ENCODE assay signal across 8 cellular contexts in the genomic region with DNA sequence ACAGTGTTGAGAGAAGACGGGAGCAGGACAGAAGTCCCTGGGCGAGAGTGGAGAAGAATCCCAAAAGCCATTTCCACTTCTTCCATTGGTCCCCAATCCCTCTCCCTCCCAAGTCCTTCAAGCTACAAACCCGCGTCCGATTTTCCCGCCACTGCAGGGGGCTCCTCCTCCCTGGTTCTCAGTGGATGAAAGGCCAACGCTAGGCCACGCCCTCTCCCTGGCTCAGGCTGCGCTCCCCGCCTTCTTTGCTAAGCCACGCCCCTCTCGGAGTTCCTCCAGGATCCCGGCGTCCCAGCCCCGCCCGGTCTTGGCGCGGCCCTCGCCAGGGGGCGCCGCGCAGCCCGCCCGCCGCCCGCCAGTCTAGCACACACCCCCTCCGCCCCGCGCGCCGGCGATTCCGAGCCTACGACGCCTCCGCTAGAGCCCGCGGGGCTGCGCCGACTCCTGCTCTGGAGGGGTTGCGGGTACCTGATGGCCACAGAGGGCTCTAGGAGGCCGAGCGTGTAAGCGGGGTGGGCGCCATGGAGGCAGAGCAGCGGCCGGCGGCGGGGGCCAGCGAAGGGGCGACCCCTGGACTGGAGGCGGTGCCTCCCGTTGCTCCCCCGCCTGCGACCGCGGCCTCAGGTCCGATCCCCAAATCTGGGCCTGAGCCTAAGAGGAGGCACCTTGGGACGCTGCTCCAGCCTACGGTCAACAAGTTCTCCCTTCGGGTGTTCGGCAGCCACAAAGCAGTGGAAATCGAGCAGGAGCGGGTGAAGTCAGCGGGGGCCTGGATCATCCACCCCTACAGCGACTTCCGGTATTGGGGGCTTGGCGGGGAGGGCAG. TPM values are rescaled to one million over a fixed set of nuclear protein-coding genes. Genes with fewer than 3 reads are reported as not detected.
DNase-seq lines count a peak whose midpoint lies in the region; ATAC-seq and TF ChIP-seq lines count a peak whose summit lies in the region.

A gene (plus strand): TSS at position 394 of the 826 bp plus-strand sequence. CDS start 128 bp downstream, at position 522.

- H3K4me2 ChIP-seq in DND-41 (ENCODE audit: insufficient read depth, low read length): peak within 1 kb of the TSS; percentile 100

- H4K20me1 ChIP-seq in DND-41 (ENCODE audit: insufficient read depth, low read length): peaks cover 16% of the 10 kb centered on the region

- H3K79me2 ChIP-seq in DND-41 (ENCODE audit: insufficient read depth, low read length): peaks cover 16% of the 10 kb centered on the region

- H3K27me3 Mint-ChIP-seq in natural killer cell (ENCODE audit: low read depth in 2 of 2): no peaks in the 10 kb centered on the region
- H3K27me3 Mint-ChIP-seq in stimulated activated naive B cell treated with anti-CD40 and anti-IgM and Interleukin-4, amounts not matched to agents 10 μg/mL and 1 μg/mL and 100 μg/mL, for 72 hours: no peaks in the 10 kb centered on the region

- peak within 1 kb of the TSS; percentile 73 for H2AFZ ChIP-seq in DND-41 (ENCODE audit: low read depth, low read length)

- H3K27ac Mint-ChIP-seq in natural killer cell: peak within 1 kb of the TSS in 1 of 2 donors; percentile 71
- no peak within 1 kb of the TSS for H3K27ac Mint-ChIP-seq in stimulated activated naive B cell treated with anti-CD40 and anti-IgM and Interleukin-4, amounts not matched to agents 10 μg/mL and 1 μg/mL and 100 μg/mL, for 72 hours

- H3K9me3 ChIP-seq in DND-41 (ENCODE audit: insufficient read depth, low read length, severe bottlenecking): no peaks in the 10 kb centered on the region

- DNase-seq in DND-41 (peak; percentile 97), H4 (ENCODE audit: low spot score) (peak; percentile 93), LNCaP clone FGC (ENCODE audit: low read depth) (peak; percentile 77), RPMI7951 (ENCODE audit: low read depth) (peak; percentile 91), fibroblast of peridontal ligament (ENCODE audit: extremely low read depth) (peak; percentile 94), natural killer cell (peak; percentile 74)
- peak; percentile 79 to 89 for DNase-seq in activated T-helper 1 cell treated with anti-CD3 and anti-CD28 coated beads, Interleukin-2, amount 50 U/mL, for 16 hours (ENCODE audit: low read depth in 1 of 2, low spot score in 1 of 2)
- DNase-seq in stimulated activated naive B cell treated with anti-CD40 and anti-IgM and Interleukin-4, amounts not matched to agents 10 μg/mL and 1 μg/mL and 100 μg/mL, for 72 hours: peak; percentile 91

- H3K27me3 ChIP-seq in DND-41 (ENCODE audit: insufficient read depth, low read length, poor library complexity): no peaks in the 10 kb centered on the region

- H3K4me1 ChIP-seq in DND-41 (ENCODE audit: insufficient read depth, low read length): peaks cover 44% of the 10 kb centered on the region

- H3K36me3 Mint-ChIP-seq in natural killer cell: no peaks in the 10 kb centered on the region
- peaks cover 7 to 11% of the 10 kb centered on the region in 2 donors for H3K36me3 Mint-ChIP-seq in stimulated activated naive B cell treated with anti-CD40 and anti-IgM and Interleukin-4, amounts not matched to agents 10 μg/mL and 1 μg/mL and 100 μg/mL, for 72 hours

- H3K9me3 Mint-ChIP-seq in natural killer cell: no peaks in the 10 kb centered on the region
- H3K9me3 Mint-ChIP-seq in stimulated activated naive B cell treated with anti-CD40 and anti-IgM and Interleukin-4, amounts not matched to agents 10 μg/mL and 1 μg/mL and 100 μg/mL, for 72 hours: no peaks in the 10 kb centered on the region

- ATAC-seq in DND-41 (ENCODE audit: insufficient read depth, low read depth): peak; percentile 73
- peak; percentile 47 to 67 (median 56) for ATAC-seq in natural killer cell
- ATAC-seq in stimulated activated naive B cell treated with anti-CD40 and anti-IgM and Interleukin-4, amounts not matched to agents 10 μg/mL and 1 μg/mL and 100 μg/mL, for 72 hours (replicated peaks): peak; percentile 61 to 70

- H3K4me3 Mint-ChIP-seq in natural killer cell: peak within 1 kb of the TSS; percentile 83
- peak within 1 kb of the TSS; percentile 86 to 88 for H3K4me3 Mint-ChIP-seq in stimulated activated naive B cell treated with anti-CD40 and anti-IgM and Interleukin-4, amounts not matched to agents 10 μg/mL and 1 μg/mL and 100 μg/mL, for 72 hours

- TF ChIP-seq CTCF in DND-41 (IDR thresholded peaks at IDR 0.05; ENCODE audit: borderline replicate concordance, extremely low read depth, low read length, poor library complexity, severe bottlenecking): peak; percentile 82
- peak; percentile 73 for TF ChIP-seq CTCF in LNCaP clone FGC (IDR thresholded peaks at IDR 0.05; ENCODE audit: control insufficient read depth, extremely low read depth, insufficient read depth)
- peak; percentile 63 for TF ChIP-seq CTCF in natural killer cell (IDR thresholded peaks at IDR 0.05)

- intact Hi-C loops in natural killer cell (cut with micrococcal nuclease): no loop called here

- H3K9ac ChIP-seq in DND-41 (ENCODE audit: low read depth, low read length): peak within 1 kb of the TSS; percentile 56

- peaks cover 32 to 46% of the 10 kb centered on the region in 2 donors for H3K4me1 Mint-ChIP-seq in natural killer cell
- H3K4me1 Mint-ChIP-seq in stimulated activated naive B cell treated with anti-CD40 and anti-IgM and Interleukin-4, amounts not matched to agents 10 μg/mL and 1 μg/mL and 100 μg/mL, for 72 hours: peaks cover 32 to 51% of the 10 kb centered on the region in 2 donors

- peaks cover under 1% of the 10 kb centered on the region; the same call in 1 of the 2 replicates for H3K36me3 ChIP-seq in DND-41 (ENCODE audit: insufficient read depth, low read length)

- peak within 1 kb of the TSS; percentile 43 for H3K27ac ChIP-seq in DND-41 (ENCODE audit: low read length)

- H3K4me3 ChIP-seq in DND-41 (ENCODE audit: low read depth in 1 of 2, low read length in 2 of 2) (peak within 1 kb of the TSS; percentile 43 to 78; a peak in 3 of 4 replicates), LNCaP clone FGC (ENCODE audit: low read depth, low read length) (peak within 1 kb of the TSS; percentile 56)

RNA-seq across cellular contexts. Expression of the gene that starts here (rescaled TPM):
- total RNA-seq in H4 (2014; rRNA removed; shearing (Covaris generic)): 0.52 TPM in 1 of 2 replicates, not detected in the other
- total RNA-seq in RPMI7951 (2014; rRNA removed; shearing (Covaris generic)): 0.36 and 0.59 TPM in 2 replicates
- total RNA-seq in natural killer cell: 1 to 10 TPM; 2.0 to 3.4 (median 2.6) TPM

Comparison
In these comparisons a context has a peak if more than half of its experiments do, and no peak if none do; other contexts are left out.
1. Peak in every context shown above with its lines: DNase-seq, ATAC-seq, H3K4me3 ChIP-seq and H3K27ac ChIP-seq.
2. Peak in DNase-seq in H4; RNA of the gene not detected or under 1 TPM.
3. Peak in DNase-seq in RPMI7951; RNA of the gene not detected or under 1 TPM.